ENCODE assay signal across 18 cellular contexts in the genomic region with DNA sequence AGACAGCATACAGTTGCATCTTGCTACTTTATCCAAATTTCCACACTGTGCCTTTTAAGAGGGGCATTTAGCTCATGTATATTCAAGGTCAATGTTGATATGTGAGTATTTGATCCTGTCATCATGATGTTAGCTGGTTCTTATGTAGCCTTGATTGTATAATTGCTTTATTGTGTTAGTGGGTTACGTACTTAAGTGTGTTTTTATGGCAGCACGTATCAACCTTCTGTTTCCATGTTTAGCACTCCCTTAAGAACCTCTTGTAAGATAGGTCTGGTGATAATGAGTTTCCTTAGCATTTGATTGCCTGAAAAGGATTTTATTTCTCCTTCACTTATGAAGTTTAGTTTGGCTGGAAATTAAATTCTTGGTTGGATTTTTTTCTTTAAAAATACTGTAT.
"Had no signal": no experiment of that assay in that cellular context is flagged by ENCODE, and none has a peak within 500 bp of the region (broad histone marks: within the 10 kb centered on the region; RNA-seq: fewer than 3 reads in every experiment).

No MANE protein-coding gene starts in this region.

- ATAC-seq: K562, SK-N-SH treated with all-trans-retinoic acid at 6 μM for 48 hours, T-helper 17 cell had no signal

- DNase-seq: Kasumi-1, MM.1S, NCI-H1092 treated with DMSO at 0.1 percent for 48 hours, NCI-H1694, NCI-H2029, NCI-H2107, NCI-H2171 treated with DMSO at 0.1 percent for 48 hours, NCI-H345, NCI-H446 treated with DMSO at 0.1 percent for 48 hours, NCI-H510A treated with DMSO at 0.1 percent for 48 hours, NCI-H526, NCI-H774, Right ventricle myocardium superior, RPMI8226, T-helper 1 cell, T-helper 17 cell had no signal

- H3K4me3 ChIP-seq: K562 had no signal
